In genomic region chr1:169891539-169891885, GRCh38 we compare ENCODE assay signal across 9 cellular contexts. TPM values are rescaled to one million over a fixed set of nuclear protein-coding genes. Genes with fewer than 3 reads are reported as not detected.
A peak's percentile ranks its signal among the peaks of the same experiment; 100 is the strongest.
DNase-seq lines count a peak whose midpoint lies in the region; ATAC-seq and TF ChIP-seq lines count a peak whose summit lies in the region.
"Had no signal": no experiment of that assay in that cellular context is flagged by ENCODE, and none has a peak within 500 bp of the region (broad histone marks: within the 10 kb centered on the region; RNA-seq: fewer than 3 reads in every experiment).

No MANE protein-coding gene starts in this region.

- TF ChIP-seq POLR2A in vagina (IDR thresholded peaks at IDR 0.05) = no peak
- no peak for TF ChIP-seq POLR2A in tibial nerve (IDR thresholded peaks at IDR 0.05)

- intact Hi-C loops in posterior cingulate gyrus (cut with DNase I) = no loop called here
- intact Hi-C loops in vagina (cut with DNase I) = no loop called here

- peaks cover 26% of the 10 kb centered on the region for H3K36me3 Mint-ChIP-seq in stimulated activated naive CD8-positive, alpha-beta T cell treated with anti-CD3 and anti-CD28 coated beads, Interleukin-15, Interleukin-2, amounts not matched to agents 100 ng/mL and 50 ng/mL, for 24 hours (ENCODE audit: low read depth)
- peaks cover 14% of the 10 kb centered on the region for H3K36me3 Mint-ChIP-seq in activated naive CD8-positive, alpha-beta T cell treated with anti-CD3 and anti-CD28 coated beads, Interleukin-2, amount 50 U/mL, for 24 hours (ENCODE audit: low read depth)
- peaks cover 6% of the 10 kb centered on the region for H3K36me3 Mint-ChIP-seq in mesothelial cell of epicardium

- DNase-seq in stimulated activated naive CD8-positive, alpha-beta T cell treated with anti-CD3 and anti-CD28 coated beads, Interleukin-15, Interleukin-2, amounts not matched to agents 100 U/mL and 50 U/mL, for 24 hours = no peak
- no peak for DNase-seq in activated naive CD8-positive, alpha-beta T cell treated with anti-CD3 and anti-CD28 coated beads, Interleukin-2, amount 50 U/mL, for 24 hours
- DNase-seq in mesothelial cell of epicardium (ENCODE audit: low spot score in 2 of 2, unreplicated experiment in 2 of 2) = no peak
- no peak for DNase-seq in H7
- DNase-seq in posterior cingulate gyrus = no peak
- no peak for DNase-seq in vagina (ENCODE audit: extremely low spot score in 2 of 2)
- no peak for DNase-seq in tibial nerve (ENCODE audit: low spot score in 2 of 2)
- DNase-seq: sigmoid colon had no signal

- 69 to 70% methylated on average over 2 of the region's 2 CpGs for WGBS in tibial nerve, 2 donors

- H3K9me3 Mint-ChIP-seq in stimulated activated naive CD8-positive, alpha-beta T cell treated with anti-CD3 and anti-CD28 coated beads, Interleukin-15, Interleukin-2, amounts not matched to agents 100 ng/mL and 50 ng/mL, for 24 hours = no peaks in the 10 kb centered on the region
- no peaks in the 10 kb centered on the region for H3K9me3 Mint-ChIP-seq in activated naive CD8-positive, alpha-beta T cell treated with anti-CD3 and anti-CD28 coated beads, Interleukin-2, amount 50 U/mL, for 24 hours
- no peaks in the 10 kb centered on the region for H3K9me3 Mint-ChIP-seq in mesothelial cell of epicardium

- peaks cover 2% of the 10 kb centered on the region; the same call in 1 of the 2 replicates for H3K27me3 ChIP-seq in H7 (ENCODE audit: control insufficient read depth, insufficient read depth, low read length)
- H3K27me3 ChIP-seq in vagina = no peaks in the 10 kb centered on the region
- no peaks in the 10 kb centered on the region for H3K27me3 ChIP-seq in tibial nerve
- H3K27me3 ChIP-seq: sigmoid colon had no signal

- no peak for TF ChIP-seq EP300 in tibial nerve (IDR thresholded peaks at IDR 0.05)

- H3K27me3 Mint-ChIP-seq in stimulated activated naive CD8-positive, alpha-beta T cell treated with anti-CD3 and anti-CD28 coated beads, Interleukin-15, Interleukin-2, amounts not matched to agents 100 ng/mL and 50 ng/mL, for 24 hours = no peaks in the 10 kb centered on the region
- peaks cover 1% of the 10 kb centered on the region for H3K27me3 Mint-ChIP-seq in activated naive CD8-positive, alpha-beta T cell treated with anti-CD3 and anti-CD28 coated beads, Interleukin-2, amount 50 U/mL, for 24 hours
- H3K27me3 Mint-ChIP-seq in mesothelial cell of epicardium (ENCODE audit: low read depth) = peaks cover 2% of the 10 kb centered on the region

- H3K27ac ChIP-seq in vagina (no peak overlapping the region), tibial nerve (peak overlapping the region in 1 of 4 donors; percentile 1)

- ATAC-seq in stimulated activated naive CD8-positive, alpha-beta T cell treated with anti-CD3 and anti-CD28 coated beads, Interleukin-15, Interleukin-2, amounts not matched to agents 100 U/mL and 50 U/mL, for 24 hours = no peak
- ATAC-seq in activated naive CD8-positive, alpha-beta T cell treated with anti-CD3 and anti-CD28 coated beads, Interleukin-2, amount 50 U/mL, for 24 hours = no peak

- H3K27ac Mint-ChIP-seq in stimulated activated naive CD8-positive, alpha-beta T cell treated with anti-CD3 and anti-CD28 coated beads, Interleukin-15, Interleukin-2, amounts not matched to agents 100 ng/mL and 50 ng/mL, for 24 hours = peak overlapping the region; percentile 91
- peak overlapping the region; percentile 95 for H3K27ac Mint-ChIP-seq in activated naive CD8-positive, alpha-beta T cell treated with anti-CD3 and anti-CD28 coated beads, Interleukin-2, amount 50 U/mL, for 24 hours
- peak overlapping the region; percentile 92 for H3K27ac Mint-ChIP-seq in mesothelial cell of epicardium

- H3K4me1 ChIP-seq in vagina (peaks cover 27% of the 10 kb centered on the region), tibial nerve (peaks cover 0 to 49% (median 13%) of the 10 kb centered on the region in 4 donors)

- no peaks in the 10 kb centered on the region for H3K9me3 ChIP-seq in vagina
- H3K9me3 ChIP-seq in tibial nerve = no peaks in the 10 kb centered on the region
- H3K9me3 ChIP-seq: sigmoid colon had no signal

- TF ChIP-seq CTCF in mesothelial cell of epicardium (IDR thresholded peaks at IDR 0.05; ENCODE audit: unreplicated experiment) = no peak
- TF ChIP-seq CTCF in vagina (IDR thresholded peaks at IDR 0.05) = no peak
- no peak for TF ChIP-seq CTCF in tibial nerve (IDR thresholded peaks at IDR 0.05)

- no peaks in the 10 kb centered on the region for H3K36me3 ChIP-seq in H7 (replicated peaks; ENCODE audit: control insufficient read depth, insufficient read depth, low read length)
- H3K36me3 ChIP-seq in vagina = peaks cover 0 to 10% of the 10 kb centered on the region in 2 donors
- H3K36me3 ChIP-seq in tibial nerve = peaks cover 0 to 22% (median 0%) of the 10 kb centered on the region in 3 donors

- peak overlapping the region; percentile 86 for H3K4me3 Mint-ChIP-seq in stimulated activated naive CD8-positive, alpha-beta T cell treated with anti-CD3 and anti-CD28 coated beads, Interleukin-15, Interleukin-2, amounts not matched to agents 100 ng/mL and 50 ng/mL, for 24 hours
- H3K4me3 Mint-ChIP-seq in activated naive CD8-positive, alpha-beta T cell treated with anti-CD3 and anti-CD28 coated beads, Interleukin-2, amount 50 U/mL, for 24 hours = peak overlapping the region; percentile 85
- peak overlapping the region; percentile 38 for H3K4me3 Mint-ChIP-seq in mesothelial cell of epicardium

- peaks cover 53% of the 10 kb centered on the region for H3K4me1 Mint-ChIP-seq in stimulated activated naive CD8-positive, alpha-beta T cell treated with anti-CD3 and anti-CD28 coated beads, Interleukin-15, Interleukin-2, amounts not matched to agents 100 ng/mL and 50 ng/mL, for 24 hours (ENCODE audit: low read depth)
- H3K4me1 Mint-ChIP-seq in activated naive CD8-positive, alpha-beta T cell treated with anti-CD3 and anti-CD28 coated beads, Interleukin-2, amount 50 U/mL, for 24 hours = peaks cover 47% of the 10 kb centered on the region
- H3K4me1 Mint-ChIP-seq in mesothelial cell of epicardium = peaks cover 44% of the 10 kb centered on the region

- H3K4me3 ChIP-seq in H7 (ENCODE audit: insufficient read depth, low read depth, low read length) (no peak overlapping the region), vagina (no peak overlapping the region), tibial nerve (no peak overlapping the region)

RNA-seq across cellular contexts. Expression of gene SCYL3, which starts 2.2 kb away (rescaled TPM):
- total RNA-seq in mesothelial cell of epicardium = 10.2 to 11.8 TPM (median 10.8 TPM) in 3 replicates
- total RNA-seq in H7 (2014; rRNA removed; shearing (Covaris generic)) = 5.9 and 8.5 TPM in 2 replicates
- total RNA-seq in vagina = 11.8 TPM
- total RNA-seq in tibial nerve = 10 to 100 TPM in 3 of 4 donors, 1 to 10 TPM in 1; 9.8 to 15.6 (median 12.6) TPM
